In genomic region chr1:221089273-221089672, GRCh38 we compare ENCODE assay signal across 17 cellular contexts.
DNase-seq lines count a peak whose midpoint lies in the region; ATAC-seq and TF ChIP-seq lines count a peak whose summit lies in the region.
"Had no signal": no experiment of that assay in that cellular context is flagged by ENCODE, and none has a peak within 500 bp of the region (broad histone marks: within the 10 kb centered on the region; RNA-seq: fewer than 3 reads in every experiment).

No MANE protein-coding gene starts in this region.

- no peaks in the 10 kb centered on the region for H3K79me2 ChIP-seq in GM23248 (ENCODE audit: insufficient read depth)

- peaks cover 0 to 3% (median 0%) of the 10 kb centered on the region in 3 donors for H3K27me3 Mint-ChIP-seq in CD14-positive monocyte (ENCODE audit: low read depth in 3 of 3)

- DNase-seq in GM23248 = peak; percentile 59
- peak; percentile 34 for DNase-seq in adipocyte (ENCODE audit: low read depth)
- DNase-seq in foreskin fibroblast = peak; percentile 27 to 59
- DNase-seq in CD14-positive monocyte (ENCODE audit: low spot score) = no peak
- DNase-seq in lower leg skin (ENCODE audit: low spot score in 2 of 2) = no peak
- no peak for DNase-seq in C1 segment of cervical spinal cord (lab: John Stamatoyannopoulos, UW)
- DNase-seq: adrenal gland; CD4-positive, CD25-positive, alpha-beta regulatory T cell; DMS79 treated with DMSO at 0.1 percent for 48 hours; MM.1S; naive thymus-derived CD8-positive, alpha-beta T cell; NCI-H2029; NCI-H510A treated with DMSO at 0.1 percent for 48 hours; stimulated activated naive CD4-positive, alpha-beta T cell treated with Interleukin-2 at 50 U/mL for 16 hours; transverse colon had no signal

- no peak overlapping the region for H3K27ac Mint-ChIP-seq in CD14-positive monocyte
- H3K27ac Mint-ChIP-seq: CD4-positive, CD25-positive, alpha-beta regulatory T cell; naive thymus-derived CD8-positive, alpha-beta T cell had no signal

- H3F3A ChIP-seq in GM23248 (ENCODE audit: insufficient read depth) = peaks cover 15% of the 10 kb centered on the region

- H4K20me1 ChIP-seq in GM23248 (ENCODE audit: insufficient read depth) = no peaks in the 10 kb centered on the region

- H3K9me2 ChIP-seq in GM23248 (ENCODE audit: insufficient read depth) = no peaks in the 10 kb centered on the region

- in situ Hi-C loops in GM23248 (cut with MboI) = no loop called here

- TF ChIP-seq CTCF in foreskin fibroblast (IDR thresholded peaks at IDR 0.05; ENCODE audit: low read depth, low read length) (no peak), CD14-positive monocyte (IDR thresholded peaks at IDR 0.05) (no peak), lower leg skin (IDR thresholded peaks at IDR 0.05) (no peak)

- 63 to 71% methylated on average over 3 of the region's 3 CpGs for WGBS in GM23248 (ENCODE audit: low coverage in 1 of 2, low lambda C conversion rate in 2 of 2, missing lambda C conversion rate in 2 of 2), 2 experiments
- 68 to 85% methylated on average over 3 of the region's 3 CpGs for WGBS in lower leg skin, 2 donors

- H3K4me1 ChIP-seq in GM23248 (ENCODE audit: insufficient read depth) (peaks cover 49% of the 10 kb centered on the region), adipocyte (ENCODE audit: control insufficient read depth, insufficient read depth, low read length) (peaks cover 42% of the 10 kb centered on the region), skeletal muscle satellite cell (ENCODE audit: control insufficient read depth, insufficient read depth, low read length) (peaks cover 29% of the 10 kb centered on the region)
- H3K4me1 ChIP-seq: adrenal gland had no signal

- H3K27me3 ChIP-seq in GM23248 (replicated peaks; ENCODE audit: insufficient read depth) (no peaks in the 10 kb centered on the region), adipocyte (replicated peaks; ENCODE audit: control insufficient read depth, insufficient read depth, low read length) (no peaks in the 10 kb centered on the region), skeletal muscle satellite cell (ENCODE audit: control insufficient read depth, insufficient read depth, low read length) (no peaks in the 10 kb centered on the region)
- H3K27me3 ChIP-seq: adrenal gland, transverse colon had no signal

- peak overlapping the region; percentile 51 for H3K27ac ChIP-seq in GM23248
- H3K27ac ChIP-seq: adrenal gland, transverse colon had no signal

- peaks cover 0 to 2% of the 10 kb centered on the region in 2 donors for H3K36me3 Mint-ChIP-seq in CD14-positive monocyte
- H3K36me3 Mint-ChIP-seq: CD4-positive, CD25-positive, alpha-beta regulatory T cell; naive thymus-derived CD8-positive, alpha-beta T cell had no signal

- H3K9ac ChIP-seq in GM23248 (no peak overlapping the region), adipocyte (ENCODE audit: low read length) (peak overlapping the region; percentile 18), skeletal muscle satellite cell (ENCODE audit: low read depth, low read length) (peak overlapping the region; percentile 67)

- TF ChIP-seq POLR2A in lower leg skin (IDR thresholded peaks at IDR 0.05) = no peak

- no peaks in the 10 kb centered on the region for H3K9me3 ChIP-seq in GM23248 (ENCODE audit: low read depth)
- H3K9me3 ChIP-seq in adipocyte (ENCODE audit: control insufficient read depth, low read length) = no peaks in the 10 kb centered on the region
- no peaks in the 10 kb centered on the region for H3K9me3 ChIP-seq in skeletal muscle satellite cell (replicated peaks; ENCODE audit: low read length)
- H3K9me3 ChIP-seq: adrenal gland, transverse colon had no signal

- ATAC-seq in GM18867 (IDR thresholded peaks at IDR 0.05; ENCODE audit: unreplicated experiment) = no peak
- ATAC-seq: naive thymus-derived CD8-positive, alpha-beta T cell had no signal

- intact Hi-C loops in CD14-positive monocyte (cut with micrococcal nuclease) (no loop called here), lower leg skin (cut with DNase I; ENCODE audit: low total_unique reads) (no loop called here)

- H3K4me2 ChIP-seq in GM23248 (ENCODE audit: unreplicated experiment) = peak overlapping the region; percentile 71
- peak overlapping the region; percentile 63 for H3K4me2 ChIP-seq in skeletal muscle satellite cell (ENCODE audit: low read length)

- H2AFZ ChIP-seq in GM23248 = 0 out of 2 replicates have a peak overlapping the region, but pooled peaks have one; percentile 10

- H3K4me3 ChIP-seq in GM23248 = peak overlapping the region; percentile 20; the same call in 1 of the 2 replicates
- H3K4me3 ChIP-seq in adipocyte (ENCODE audit: low read length) = no peak overlapping the region
- no peak overlapping the region for H3K4me3 ChIP-seq in foreskin fibroblast (ENCODE audit: low read depth in 1 of 2, low read length in 2 of 2)
- H3K4me3 ChIP-seq in skeletal muscle satellite cell (ENCODE audit: low read length) = no peak overlapping the region
- no peak overlapping the region for H3K4me3 ChIP-seq in lower leg skin (ENCODE audit: low read depth, poor library complexity, severe bottlenecking)
- H3K4me3 ChIP-seq: adrenal gland, transverse colon had no signal

- peaks cover 3 to 13% (median 8%) of the 10 kb centered on the region in 7 donors for H3K9me3 Mint-ChIP-seq in CD14-positive monocyte

- H3K4me3 Mint-ChIP-seq in CD14-positive monocyte = no peak overlapping the region
- H3K4me3 Mint-ChIP-seq: CD4-positive, CD25-positive, alpha-beta regulatory T cell; naive thymus-derived CD8-positive, alpha-beta T cell had no signal

- H3K4me1 Mint-ChIP-seq in CD14-positive monocyte = peaks cover 33% of the 10 kb centered on the region
- H3K4me1 Mint-ChIP-seq: CD4-positive, CD25-positive, alpha-beta regulatory T cell; naive thymus-derived CD8-positive, alpha-beta T cell had no signal

- no peaks in the 10 kb centered on the region for H3K36me3 ChIP-seq in GM23248 (ENCODE audit: low read depth)
- no peaks in the 10 kb centered on the region for H3K36me3 ChIP-seq in adipocyte (ENCODE audit: control insufficient read depth, insufficient read depth, low read length, severe bottlenecking)
- H3K36me3 ChIP-seq in skeletal muscle satellite cell (ENCODE audit: insufficient read depth, low read length) = no peaks in the 10 kb centered on the region
- H3K36me3 ChIP-seq: adrenal gland, transverse colon had no signal

Comparison
In these comparisons a context has a peak if more than half of its experiments do, and no peak if none do; other contexts are left out.
1. DNase-seq: peak in GM23248 (single experiment), adipocyte (single experiment) and foreskin fibroblast (2 of 2); none in CD14-positive monocyte (single experiment), lower leg skin (0 of 2) and C1 segment of cervical spinal cord (0 of 14).